Comparison of ENCODE assay signal across 1 cellular context in genomic region chr1:248905662-248905948, GRCh38.
TF ChIP-seq lines count a peak whose summit lies in the region.

No MANE protein-coding gene starts in this region.

TF ChIP-seq in K562, 482 proteins besides CTCF, POLR2A, EP300 and RAD21 (continues in another document):
- TF ChIP-seq RNF2 (IDR thresholded peaks at IDR 0.05) (no peak), GABPB1 (CRISPR knock-in tag; IDR thresholded peaks at IDR 0.05) (no peak), ZNF134 (CRISPR knock-in tag; conservative IDR thresholded peaks at IDR 0.05) (peak; percentile 54), CGGBP1 (CRISPR knock-in tag; IDR thresholded peaks at IDR 0.05) (no peak), ERF (CRISPR knock-in tag; IDR thresholded peaks at IDR 0.05) (0 out of 2 replicates have a peak, but pooled peaks have one; percentile 46), CC2D1A (IDR thresholded peaks at IDR 0.05) (0 out of 2 replicates have a peak, but pooled peaks have one; percentile 18), BRD9 (IDR thresholded peaks at IDR 0.05; ENCODE audit: low read depth, partially characterized antibody) (peak; percentile 18), SMAD2 (IDR thresholded peaks at IDR 0.05; ENCODE audit: low read depth, low read length) (no peak), ZNF589 (CRISPR knock-in tag; IDR thresholded peaks at IDR 0.05; ENCODE audit: low read depth) (no peak), ZNF551 (CRISPR knock-in tag; IDR thresholded peaks at IDR 0.05) (0 out of 2 replicates have a peak, but pooled peaks have one; percentile 56), HBP1 (CRISPR knock-in tag; IDR thresholded peaks at IDR 0.05) (0 out of 2 replicates have a peak, but pooled peaks have one; percentile 26), CHAMP1 (IDR thresholded peaks at IDR 0.05) (peak; percentile 25; the same call in 1 of the 2 replicates), ETV1 (tag; conservative IDR thresholded peaks at IDR 0.05; ENCODE audit: low read depth) (peak; percentile 9; the same call in 1 of the 2 replicates), ZNF79 (CRISPR knock-in tag; IDR thresholded peaks at IDR 0.05; ENCODE audit: low read depth) (no peak), PTBP1 (IDR thresholded peaks at IDR 0.05; ENCODE audit: low read depth, low read length) (0 out of 2 replicates have a peak, but pooled peaks have one; percentile 14), ESRRB (CRISPR knock-in tag; IDR thresholded peaks at IDR 0.05; ENCODE audit: borderline replicate concordance) (peak; percentile 82; the same call in 1 of the 2 replicates), ZNF445 (CRISPR knock-in tag; IDR thresholded peaks at IDR 0.05; ENCODE audit: low read depth) (0 out of 2 replicates have a peak, but pooled peaks have one; percentile 70), NR4A1 (CRISPR knock-in tag; IDR thresholded peaks at IDR 0.05) (0 out of 2 replicates have a peak, but pooled peaks have one; percentile 1), NR4A1 (tag; IDR thresholded peaks at IDR 0.05) (no peak), SMARCC2 (IDR thresholded peaks at IDR 0.05; ENCODE audit: low read depth) (no peak), ZNF780A (CRISPR knock-in tag; IDR thresholded peaks at IDR 0.05) (no peak), ZNF143 (CRISPR knock-in tag; IDR thresholded peaks at IDR 0.05) (no peak), GTF2E2 (tag; IDR thresholded peaks at IDR 0.05) (no peak; the same call in 1 of the 2 replicates), NFE2 (IDR thresholded peaks at IDR 0.05; ENCODE audit: low read depth) (no peak), ZNF644 (tag; IDR thresholded peaks at IDR 0.05; ENCODE audit: low read depth) (0 out of 2 replicates have a peak, but pooled peaks have one; percentile 56), MCM7 (IDR thresholded peaks at IDR 0.05) (no peak), ETV6 (IDR thresholded peaks at IDR 0.05; ENCODE audit: borderline replicate concordance in 1 of 2, low read depth in 2 of 2, low read length in 1 of 2) (no peak), ETV6 (CRISPR knock-in tag; IDR thresholded peaks at IDR 0.05; ENCODE audit: borderline replicate concordance) (no peak), HDAC3 (IDR thresholded peaks at IDR 0.05; ENCODE audit: borderline replicate concordance, partially characterized antibody) (no peak), ZNF318 (IDR thresholded peaks at IDR 0.05; ENCODE audit: borderline replicate concordance in 1 of 2, low read depth in 1 of 2) (no peak), THRAP3 (IDR thresholded peaks at IDR 0.05; ENCODE audit: borderline replicate concordance) (peak; percentile 45; the same call in 1 of the 2 replicates), FOXK2 (conservative IDR thresholded peaks at IDR 0.05 in 1 of 2, IDR thresholded peaks at IDR 0.05 in 1 of 2; ENCODE audit: low read depth in 2 of 2) (0 out of 4 replicates have a peak, but pooled peaks of 1 of the 2 experiments have one; percentile 11), OTX1 (CRISPR knock-in tag; IDR thresholded peaks at IDR 0.05) (0 out of 2 replicates have a peak, but pooled peaks have one; percentile 86)
- TF ChIP-seq, protein P1, sequence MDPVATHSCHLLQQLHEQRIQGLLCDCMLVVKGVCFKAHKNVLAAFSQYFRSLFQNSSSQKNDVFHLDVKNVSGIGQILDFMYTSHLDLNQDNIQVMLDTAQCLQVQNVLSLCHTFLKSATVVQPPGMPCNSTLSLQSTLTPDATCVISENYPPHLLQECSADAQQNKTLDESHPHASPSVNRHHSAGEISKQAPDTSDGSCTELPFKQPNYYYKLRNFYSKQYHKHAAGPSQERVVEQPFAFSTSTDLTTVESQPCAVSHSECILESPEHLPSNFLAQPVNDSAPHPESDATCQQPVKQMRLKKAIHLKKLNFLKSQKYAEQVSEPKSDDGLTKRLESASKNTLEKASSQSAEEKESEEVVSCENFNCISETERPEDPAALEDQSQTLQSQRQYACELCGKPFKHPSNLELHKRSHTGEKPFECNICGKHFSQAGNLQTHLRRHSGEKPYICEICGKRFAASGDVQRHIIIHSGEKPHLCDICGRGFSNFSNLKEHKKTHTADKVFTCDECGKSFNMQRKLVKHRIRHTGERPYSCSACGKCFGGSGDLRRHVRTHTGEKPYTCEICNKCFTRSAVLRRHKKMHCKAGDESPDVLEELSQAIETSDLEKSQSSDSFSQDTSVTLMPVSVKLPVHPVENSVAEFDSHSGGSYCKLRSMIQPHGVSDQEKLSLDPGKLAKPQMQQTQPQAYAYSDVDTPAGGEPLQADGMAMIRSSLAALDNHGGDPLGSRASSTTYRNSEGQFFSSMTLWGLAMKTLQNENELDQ (CRISPR knock-in tag; IDR thresholded peaks at IDR 0.05; ENCODE audit: borderline replicate concordance): 0 out of 2 replicates have a peak, but pooled peaks have one; percentile 20
- TF ChIP-seq, protein P2, sequence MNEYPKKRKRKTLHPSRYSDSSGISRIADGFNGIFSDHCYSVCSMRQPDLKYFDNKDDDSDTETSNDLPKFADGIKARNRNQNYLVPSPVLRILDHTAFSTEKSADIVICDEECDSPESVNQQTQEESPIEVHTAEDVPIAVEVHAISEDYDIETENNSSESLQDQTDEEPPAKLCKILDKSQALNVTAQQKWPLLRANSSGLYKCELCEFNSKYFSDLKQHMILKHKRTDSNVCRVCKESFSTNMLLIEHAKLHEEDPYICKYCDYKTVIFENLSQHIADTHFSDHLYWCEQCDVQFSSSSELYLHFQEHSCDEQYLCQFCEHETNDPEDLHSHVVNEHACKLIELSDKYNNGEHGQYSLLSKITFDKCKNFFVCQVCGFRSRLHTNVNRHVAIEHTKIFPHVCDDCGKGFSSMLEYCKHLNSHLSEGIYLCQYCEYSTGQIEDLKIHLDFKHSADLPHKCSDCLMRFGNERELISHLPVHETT (CRISPR knock-in tag; conservative IDR thresholded peaks at IDR 0.05 in 1 of 2, IDR thresholded peaks at IDR 0.05 in 1 of 2): 0 out of 4 replicates have a peak, but pooled peaks of 1 of the 2 experiments have one; percentile 53
- TF ChIP-seq, protein P3, sequence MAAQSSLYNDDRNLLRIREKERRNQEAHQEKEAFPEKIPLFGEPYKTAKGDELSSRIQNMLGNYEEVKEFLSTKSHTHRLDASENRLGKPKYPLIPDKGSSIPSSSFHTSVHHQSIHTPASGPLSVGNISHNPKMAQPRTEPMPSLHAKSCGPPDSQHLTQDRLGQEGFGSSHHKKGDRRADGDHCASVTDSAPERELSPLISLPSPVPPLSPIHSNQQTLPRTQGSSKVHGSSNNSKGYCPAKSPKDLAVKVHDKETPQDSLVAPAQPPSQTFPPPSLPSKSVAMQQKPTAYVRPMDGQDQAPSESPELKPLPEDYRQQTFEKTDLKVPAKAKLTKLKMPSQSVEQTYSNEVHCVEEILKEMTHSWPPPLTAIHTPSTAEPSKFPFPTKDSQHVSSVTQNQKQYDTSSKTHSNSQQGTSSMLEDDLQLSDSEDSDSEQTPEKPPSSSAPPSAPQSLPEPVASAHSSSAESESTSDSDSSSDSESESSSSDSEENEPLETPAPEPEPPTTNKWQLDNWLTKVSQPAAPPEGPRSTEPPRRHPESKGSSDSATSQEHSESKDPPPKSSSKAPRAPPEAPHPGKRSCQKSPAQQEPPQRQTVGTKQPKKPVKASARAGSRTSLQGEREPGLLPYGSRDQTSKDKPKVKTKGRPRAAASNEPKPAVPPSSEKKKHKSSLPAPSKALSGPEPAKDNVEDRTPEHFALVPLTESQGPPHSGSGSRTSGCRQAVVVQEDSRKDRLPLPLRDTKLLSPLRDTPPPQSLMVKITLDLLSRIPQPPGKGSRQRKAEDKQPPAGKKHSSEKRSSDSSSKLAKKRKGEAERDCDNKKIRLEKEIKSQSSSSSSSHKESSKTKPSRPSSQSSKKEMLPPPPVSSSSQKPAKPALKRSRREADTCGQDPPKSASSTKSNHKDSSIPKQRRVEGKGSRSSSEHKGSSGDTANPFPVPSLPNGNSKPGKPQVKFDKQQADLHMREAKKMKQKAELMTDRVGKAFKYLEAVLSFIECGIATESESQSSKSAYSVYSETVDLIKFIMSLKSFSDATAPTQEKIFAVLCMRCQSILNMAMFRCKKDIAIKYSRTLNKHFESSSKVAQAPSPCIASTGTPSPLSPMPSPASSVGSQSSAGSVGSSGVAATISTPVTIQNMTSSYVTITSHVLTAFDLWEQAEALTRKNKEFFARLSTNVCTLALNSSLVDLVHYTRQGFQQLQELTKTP (IDR thresholded peaks at IDR 0.05; ENCODE audit: low read depth in 1 of 2, partially characterized antibody in 2 of 2): peak in 1 of 2 experiments; percentile 62
- TF ChIP-seq, protein P4, sequence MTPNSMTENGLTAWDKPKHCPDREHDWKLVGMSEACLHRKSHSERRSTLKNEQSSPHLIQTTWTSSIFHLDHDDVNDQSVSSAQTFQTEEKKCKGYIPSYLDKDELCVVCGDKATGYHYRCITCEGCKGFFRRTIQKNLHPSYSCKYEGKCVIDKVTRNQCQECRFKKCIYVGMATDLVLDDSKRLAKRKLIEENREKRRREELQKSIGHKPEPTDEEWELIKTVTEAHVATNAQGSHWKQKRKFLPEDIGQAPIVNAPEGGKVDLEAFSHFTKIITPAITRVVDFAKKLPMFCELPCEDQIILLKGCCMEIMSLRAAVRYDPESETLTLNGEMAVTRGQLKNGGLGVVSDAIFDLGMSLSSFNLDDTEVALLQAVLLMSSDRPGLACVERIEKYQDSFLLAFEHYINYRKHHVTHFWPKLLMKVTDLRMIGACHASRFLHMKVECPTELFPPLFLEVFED (CRISPR knock-in tag; conservative IDR thresholded peaks at IDR 0.05): 0 out of 2 replicates have a peak, but pooled peaks have one; percentile 30
